In genomic region chr20:43457640-43458421, GRCh38 we compare ENCODE assay signal across 1 cellular context.
TF ChIP-seq lines count a peak whose summit lies in the region.

TSS of gene SRSF6 (plus strand) at chr20:43457896. CDS start at chr20:43458034, 138 bp downstream.

TF ChIP-seq in HEK293, 187 proteins besides CTCF, POLR2A, EP300 and RAD21 (continued from another document):
- TF ChIP-seq, protein P1, sequence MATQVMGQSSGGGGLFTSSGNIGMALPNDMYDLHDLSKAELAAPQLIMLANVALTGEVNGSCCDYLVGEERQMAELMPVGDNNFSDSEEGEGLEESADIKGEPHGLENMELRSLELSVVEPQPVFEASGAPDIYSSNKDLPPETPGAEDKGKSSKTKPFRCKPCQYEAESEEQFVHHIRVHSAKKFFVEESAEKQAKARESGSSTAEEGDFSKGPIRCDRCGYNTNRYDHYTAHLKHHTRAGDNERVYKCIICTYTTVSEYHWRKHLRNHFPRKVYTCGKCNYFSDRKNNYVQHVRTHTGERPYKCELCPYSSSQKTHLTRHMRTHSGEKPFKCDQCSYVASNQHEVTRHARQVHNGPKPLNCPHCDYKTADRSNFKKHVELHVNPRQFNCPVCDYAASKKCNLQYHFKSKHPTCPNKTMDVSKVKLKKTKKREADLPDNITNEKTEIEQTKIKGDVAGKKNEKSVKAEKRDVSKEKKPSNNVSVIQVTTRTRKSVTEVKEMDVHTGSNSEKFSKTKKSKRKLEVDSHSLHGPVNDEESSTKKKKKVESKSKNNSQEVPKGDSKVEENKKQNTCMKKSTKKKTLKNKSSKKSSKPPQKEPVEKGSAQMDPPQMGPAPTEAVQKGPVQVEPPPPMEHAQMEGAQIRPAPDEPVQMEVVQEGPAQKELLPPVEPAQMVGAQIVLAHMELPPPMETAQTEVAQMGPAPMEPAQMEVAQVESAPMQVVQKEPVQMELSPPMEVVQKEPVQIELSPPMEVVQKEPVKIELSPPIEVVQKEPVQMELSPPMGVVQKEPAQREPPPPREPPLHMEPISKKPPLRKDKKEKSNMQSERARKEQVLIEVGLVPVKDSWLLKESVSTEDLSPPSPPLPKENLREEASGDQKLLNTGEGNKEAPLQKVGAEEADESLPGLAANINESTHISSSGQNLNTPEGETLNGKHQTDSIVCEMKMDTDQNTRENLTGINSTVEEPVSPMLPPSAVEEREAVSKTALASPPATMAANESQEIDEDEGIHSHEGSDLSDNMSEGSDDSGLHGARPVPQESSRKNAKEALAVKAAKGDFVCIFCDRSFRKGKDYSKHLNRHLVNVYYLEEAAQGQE (tag by site-specific recombination; IDR thresholded peaks at IDR 0.05) = peak; percentile 35; the same call in 1 of the 2 replicates
- TF ChIP-seq KLF9 (tag by site-specific recombination; IDR thresholded peaks at IDR 0.05; ENCODE audit: low read depth) (peak; percentile 56), KLF10 (tag by site-specific recombination; IDR thresholded peaks at IDR 0.05) (peak; percentile 54), ZNF335 (tag by site-specific recombination; conservative IDR thresholded peaks at IDR 0.05) (peak; percentile 94), ZNF121 (tag by site-specific recombination; IDR thresholded peaks at IDR 0.05) (no peak), ZNF76 (tag by site-specific recombination; IDR thresholded peaks at IDR 0.05; ENCODE audit: borderline replicate concordance, low read depth) (peak; percentile 67; the same call in 1 of the 2 replicates), ZSCAN5A (tag by site-specific recombination; IDR thresholded peaks at IDR 0.05) (0 out of 2 replicates have a peak, but pooled peaks have one; percentile 58), YY1 (tag by site-specific recombination; IDR thresholded peaks at IDR 0.05) (peak; percentile 93), ZNF169 (tag by site-specific recombination; IDR thresholded peaks at IDR 0.05) (no peak), ZSCAN23 (tag by site-specific recombination; IDR thresholded peaks at IDR 0.05) (0 out of 2 replicates have a peak, but pooled peaks have one; percentile 48)
